Comparison of ENCODE assay signal across 9 cellular contexts in the genomic region with DNA sequence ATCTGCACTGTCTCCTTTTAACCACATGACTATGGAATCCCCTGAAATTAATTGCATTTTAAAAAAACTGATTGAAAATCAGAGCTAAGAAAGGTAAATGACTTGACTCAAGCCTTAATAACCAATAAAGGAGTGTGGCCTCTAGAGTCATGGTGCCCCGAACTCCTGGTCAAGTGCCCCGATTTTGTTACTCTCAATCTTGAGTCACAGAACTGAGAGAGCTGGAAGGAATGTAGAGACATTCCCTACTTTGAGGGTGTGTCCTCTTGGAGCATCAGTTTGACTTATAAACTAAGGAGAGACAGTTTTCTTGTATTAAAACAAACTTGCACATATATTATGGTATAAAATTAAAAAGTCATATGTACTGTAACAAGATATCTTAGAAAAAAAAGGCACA. TPM values are rescaled to one million over a fixed set of nuclear protein-coding genes. Genes with fewer than 3 reads are reported as not detected.
DNase-seq lines count a peak whose midpoint lies in the region; FAIRE-seq and TF ChIP-seq lines count a peak whose summit lies in the region.
"Had no signal": no experiment of that assay in that cellular context is flagged by ENCODE, and none has a peak within 500 bp of the region (broad histone marks: within the 10 kb centered on the region; RNA-seq: fewer than 3 reads in every experiment).

No MANE protein-coding gene starts in this region.

- H3K14ac ChIP-seq in trophoblast cell (ENCODE audit: low read length): no peak overlapping the region

- H2BK120ac ChIP-seq in trophoblast cell (ENCODE audit: insufficient read depth, low read length, poor library complexity): no peak overlapping the region

- DNase-seq in GM03348 (ENCODE audit: low spot score): peak; percentile 57
- DNase-seq in bronchial epithelial cell (ENCODE audit: low read depth): peak; percentile 79
- peak in 1 of 2 donors; percentile 13 for DNase-seq in trophoblast cell
- no peak for DNase-seq in GDM1 (lab: John Stamatoyannopoulos, UW)
- no peak for DNase-seq in hypothalamus (lab: John Stamatoyannopoulos, UW)
- no peak for DNase-seq in activated CD4-positive, CD25-positive, alpha-beta regulatory T cell (lab: John Stamatoyannopoulos, UW)
- DNase-seq: colonic mucosa; stimulated activated naive CD4-positive, alpha-beta T cell had no signal

- no peak overlapping the region for H2BK5ac ChIP-seq in trophoblast cell (ENCODE audit: low read depth, low read length, poor library complexity)

- FAIRE-seq in bronchial epithelial cell (lab: Jason Lieb, UNC): no peak

- H2AFZ ChIP-seq in Loucy (ENCODE audit: low read length) (no peak overlapping the region), trophoblast cell (ENCODE audit: insufficient read depth, low read length, poor library complexity) (no peak overlapping the region)

- H3K9me2 ChIP-seq in Loucy (replicated peaks; ENCODE audit: low read depth, low read length): no peaks in the 10 kb centered on the region

- no peaks in the 10 kb centered on the region for H3F3A ChIP-seq in Loucy (ENCODE audit: low read depth)

- no peak overlapping the region for H3K27ac ChIP-seq in trophoblast cell (ENCODE audit: low read depth, low read length)
- H3K27ac ChIP-seq: colonic mucosa had no signal

- peaks cover 5% of the 10 kb centered on the region for H3K79me1 ChIP-seq in trophoblast cell (ENCODE audit: low read length)

- H3K9ac ChIP-seq in Loucy (ENCODE audit: low read depth, low read length, poor library complexity, severe bottlenecking) (peak overlapping the region; percentile 90), trophoblast cell (ENCODE audit: low read length) (no peak overlapping the region)

- H4K8ac ChIP-seq in trophoblast cell (ENCODE audit: low read depth, low read length): no peak overlapping the region

- H4K20me1 ChIP-seq in Loucy (ENCODE audit: insufficient read depth, low read length, poor library complexity, severe bottlenecking): peaks cover 74% of the 10 kb centered on the region

- peak overlapping the region; percentile 95 for H3K4me2 ChIP-seq in Loucy (ENCODE audit: low read depth, low read length, poor library complexity, severe bottlenecking)
- no peak overlapping the region for H3K4me2 ChIP-seq in trophoblast cell (ENCODE audit: low read length)

- TF ChIP-seq CTCF in Loucy (conservative IDR thresholded peaks at IDR 0.05; ENCODE audit: low read length) (no peak), bronchial epithelial cell (IDR thresholded peaks at IDR 0.05; ENCODE audit: insufficient read depth, low read length, severe bottlenecking) (no peak)

- no peak overlapping the region for H3K23ac ChIP-seq in trophoblast cell (ENCODE audit: low read length)

- H2BK12ac ChIP-seq in trophoblast cell (ENCODE audit: low read length): no peak overlapping the region

- peaks cover 75% of the 10 kb centered on the region for H3K79me2 ChIP-seq in Loucy (ENCODE audit: insufficient read depth, low read length)
- peaks cover 15% of the 10 kb centered on the region for H3K79me2 ChIP-seq in trophoblast cell (ENCODE audit: control insufficient read depth, insufficient read depth, low read length, poor library complexity)

- WGBS in trophoblast cell (ENCODE audit: extremely low coverage, insufficient coverage, insufficient read length): no CpG with 5 or more reads among the region's 2 CpGs

- no peak overlapping the region for H3K18ac ChIP-seq in trophoblast cell (ENCODE audit: low read length)

- no peak overlapping the region for H4K91ac ChIP-seq in trophoblast cell (ENCODE audit: low read depth, low read length)

- H3K36me3 ChIP-seq in Loucy (ENCODE audit: insufficient read depth, low read length): peaks cover 4% of the 10 kb centered on the region; the same call in 1 of the 2 replicates
- no peaks in the 10 kb centered on the region for H3K36me3 ChIP-seq in bronchial epithelial cell (ENCODE audit: control insufficient read depth, insufficient read depth, low read length)
- no peaks in the 10 kb centered on the region for H3K36me3 ChIP-seq in trophoblast cell (ENCODE audit: control insufficient read depth in 1 of 2, insufficient read depth in 2 of 2, low read length in 2 of 2)
- H3K36me3 ChIP-seq: colonic mucosa had no signal

- no peak overlapping the region for H4K12ac ChIP-seq in trophoblast cell (ENCODE audit: low read depth, low read length)

- no peak overlapping the region for H2AK5ac ChIP-seq in trophoblast cell (ENCODE audit: low read length)

- peaks cover 5% of the 10 kb centered on the region for H3K27me3 ChIP-seq in Loucy (ENCODE audit: insufficient read depth, low read length, poor library complexity, severe bottlenecking)
- H3K27me3 ChIP-seq in bronchial epithelial cell (ENCODE audit: control insufficient read depth, insufficient read depth, low read length): no peaks in the 10 kb centered on the region
- no peaks in the 10 kb centered on the region for H3K27me3 ChIP-seq in trophoblast cell (ENCODE audit: insufficient read depth, low read length)
- H3K27me3 ChIP-seq: colonic mucosa had no signal

- H3K9me3 ChIP-seq in Loucy (ENCODE audit: insufficient read depth, low read depth, low read length): no peaks in the 10 kb centered on the region
- H3K9me3 ChIP-seq in trophoblast cell (ENCODE audit: insufficient read depth, low read depth, low read length): no peaks in the 10 kb centered on the region
- H3K9me3 ChIP-seq: colonic mucosa had no signal

- peak overlapping the region; percentile 78 for H3K4ac ChIP-seq in trophoblast cell (ENCODE audit: low read depth, low read length)

- peaks cover 53% of the 10 kb centered on the region for H3K4me1 ChIP-seq in Loucy (ENCODE audit: insufficient read depth, low read length, poor library complexity, severe bottlenecking)
- no peaks in the 10 kb centered on the region for H3K4me1 ChIP-seq in trophoblast cell (ENCODE audit: control insufficient read depth in 1 of 2, insufficient read depth in 2 of 2, low read length in 2 of 2)
- H3K4me1 ChIP-seq: colonic mucosa had no signal

- peak overlapping the region; percentile 99 for H3K4me3 ChIP-seq in Loucy (ENCODE audit: low read length, poor library complexity, severe bottlenecking)
- H3K4me3 ChIP-seq in bronchial epithelial cell (ENCODE audit: low read depth, low read length): no peak overlapping the region
- H3K4me3 ChIP-seq in trophoblast cell (ENCODE audit: low read depth, low read length): no peak overlapping the region
- H3K4me3 ChIP-seq: colonic mucosa had no signal

RNA-seq across cellular contexts. Expression of gene WDR43, which starts 2.4 kb away (rescaled TPM):
- 54.9 and 117 TPM in 2 replicates for total RNA-seq in bronchial epithelial cell
- 40.2 and 42.5 TPM in 2 replicates for polyA plus RNA-seq in trophoblast cell (2013)

RNA-seq across cellular contexts. Expression of gene TRMT61B, which starts 26.8 kb away (rescaled TPM):
- 16.1 and 17.0 TPM in 2 replicates for total RNA-seq in bronchial epithelial cell
- 11.9 and 12.6 TPM in 2 replicates for polyA plus RNA-seq in trophoblast cell (2013)

Comparison
In these comparisons a context has a peak if more than half of its experiments do, and no peak if none do; other contexts are left out.
1. DNase-seq: peak in GM03348 (single experiment) and bronchial epithelial cell (single experiment); none in GDM1 (single experiment), hypothalamus (0 of 51) and activated CD4-positive, CD25-positive, alpha-beta regulatory T cell (0 of 4).